Comparison of ENCODE assay signal across 23 cellular contexts in genomic region chr9:93005876-93006275, GRCh38. TPM values are rescaled to one million over a fixed set of nuclear protein-coding genes. Genes with fewer than 3 reads are reported as not detected.
A peak's percentile ranks its signal among the peaks of the same experiment; 100 is the strongest.
DNase-seq lines count a peak whose midpoint lies in the region; ATAC-seq lines count a peak whose summit lies in the region.
"Had no signal": no experiment of that assay in that cellular context is flagged by ENCODE, and none has a peak within 500 bp of the region (broad histone marks: within the 10 kb centered on the region; RNA-seq: fewer than 3 reads in every experiment).

No MANE protein-coding gene starts in this region.

- H3K4me3 Mint-ChIP-seq in activated naive CD4-positive, alpha-beta T cell treated with anti-CD3 and anti-CD28 coated beads, Interleukin-2, amount 50 U/mL, for 24 hours = no peak overlapping the region
- H3K4me3 Mint-ChIP-seq in activated naive CD4-positive, alpha-beta T cell treated with anti-CD3 and anti-CD28 coated beads, Interleukin-2, amount 10 ng/mL, durations not matched to agents 7 days and 5 days = no peak overlapping the region
- no peak overlapping the region for H3K4me3 Mint-ChIP-seq in naive thymus-derived CD8-positive, alpha-beta T cell
- H3K4me3 Mint-ChIP-seq: H9, HFFc6 had no signal

- H3K9me3 Mint-ChIP-seq in activated naive CD4-positive, alpha-beta T cell treated with anti-CD3 and anti-CD28 coated beads, Interleukin-2, amount 50 U/mL, for 24 hours = no peaks in the 10 kb centered on the region
- H3K9me3 Mint-ChIP-seq in activated naive CD4-positive, alpha-beta T cell treated with anti-CD3 and anti-CD28 coated beads, Interleukin-2, amount 10 ng/mL, durations not matched to agents 7 days and 5 days = no peaks in the 10 kb centered on the region
- H3K9me3 Mint-ChIP-seq in naive thymus-derived CD8-positive, alpha-beta T cell = peaks cover 0 to 5% (median 2%) of the 10 kb centered on the region in 9 donors
- H3K9me3 Mint-ChIP-seq: HFFc6 had no signal

- no peaks in the 10 kb centered on the region for H3K27me3 Mint-ChIP-seq in activated naive CD4-positive, alpha-beta T cell treated with anti-CD3 and anti-CD28 coated beads, Interleukin-2, amount 50 U/mL, for 24 hours
- H3K27me3 Mint-ChIP-seq in activated naive CD4-positive, alpha-beta T cell treated with anti-CD3 and anti-CD28 coated beads, Interleukin-2, amount 10 ng/mL, durations not matched to agents 7 days and 5 days = no peaks in the 10 kb centered on the region
- no peaks in the 10 kb centered on the region for H3K27me3 Mint-ChIP-seq in naive thymus-derived CD8-positive, alpha-beta T cell

- H3K4me3 ChIP-seq in H7 (ENCODE audit: insufficient read depth, low read depth, low read length) = no peak overlapping the region

- H3K36me3 Mint-ChIP-seq in activated naive CD4-positive, alpha-beta T cell treated with anti-CD3 and anti-CD28 coated beads, Interleukin-2, amount 50 U/mL, for 24 hours = peaks cover 6% of the 10 kb centered on the region
- H3K36me3 Mint-ChIP-seq in activated naive CD4-positive, alpha-beta T cell treated with anti-CD3 and anti-CD28 coated beads, Interleukin-2, amount 10 ng/mL, durations not matched to agents 7 days and 5 days = peaks cover 70% of the 10 kb centered on the region
- H3K36me3 Mint-ChIP-seq in naive thymus-derived CD8-positive, alpha-beta T cell = peaks cover 3 to 87% (median 13%) of the 10 kb centered on the region in 3 donors

- CTCF ChIA-PET in activated naive CD4-positive, alpha-beta T cell treated with anti-CD3 and anti-CD28 coated beads, Interleukin-2, amount 10 ng/mL, durations not matched to agents 7 days and 5 days (lab: Charles Lee) = interaction anchor here (1.4 to 3.3 kb wide), 3 partner anchors 18 to 103 kb away, joined by 5 to 13 read pairs (median 6); no protein-coding TSS in a partner anchor

- peak overlapping the region; percentile 84 for H3K27ac Mint-ChIP-seq in activated naive CD4-positive, alpha-beta T cell treated with anti-CD3 and anti-CD28 coated beads, Interleukin-2, amount 50 U/mL, for 24 hours
- no peak overlapping the region for H3K27ac Mint-ChIP-seq in activated naive CD4-positive, alpha-beta T cell treated with anti-CD3 and anti-CD28 coated beads, Interleukin-2, amount 10 ng/mL, durations not matched to agents 7 days and 5 days
- H3K27ac Mint-ChIP-seq in naive thymus-derived CD8-positive, alpha-beta T cell = peak overlapping the region; percentile 10 to 94 (median 76)
- H3K27ac Mint-ChIP-seq: HFFc6 had no signal

- H3K36me3 ChIP-seq in H7 (replicated peaks; ENCODE audit: control insufficient read depth, insufficient read depth, low read length) = no peaks in the 10 kb centered on the region
- H3K36me3 ChIP-seq: BE2C had no signal

- peaks cover 46% of the 10 kb centered on the region for H3K4me1 Mint-ChIP-seq in activated naive CD4-positive, alpha-beta T cell treated with anti-CD3 and anti-CD28 coated beads, Interleukin-2, amount 50 U/mL, for 24 hours
- H3K4me1 Mint-ChIP-seq in activated naive CD4-positive, alpha-beta T cell treated with anti-CD3 and anti-CD28 coated beads, Interleukin-2, amount 10 ng/mL, durations not matched to agents 7 days and 5 days = peaks cover 40% of the 10 kb centered on the region
- peaks cover 27 to 63% (median 47%) of the 10 kb centered on the region in 4 donors for H3K4me1 Mint-ChIP-seq in naive thymus-derived CD8-positive, alpha-beta T cell

- ATAC-seq in naive thymus-derived CD8-positive, alpha-beta T cell = no peak
- ATAC-seq in HG03354 (IDR thresholded peaks at IDR 0.05; ENCODE audit: poor library complexity, severe bottlenecking, unreplicated experiment) = no peak
- ATAC-seq: Panc1, SK-N-SH treated with all-trans-retinoic acid at 6 μM for 48 hours had no signal

- no peak for DNase-seq in activated naive CD4-positive, alpha-beta T cell treated with anti-CD3 and anti-CD28 coated beads, Interleukin-2, amount 10 ng/mL, durations not matched to agents 7 days and 5 days
- DNase-seq in H7 = peak; percentile 14
- no peak for DNase-seq in naive thymus-derived CD8-positive, alpha-beta T cell
- DNase-seq in activated CD4-positive, CD25-positive, alpha-beta regulatory T cell treated with anti-CD3 and anti-CD28 coated beads, Interleukin-2, amount 50 U/mL, for 72 hours = no peak
- DNase-seq in NCI-H526 treated with DMSO at 0.1 percent for 48 hours (lab: John Stamatoyannopoulos, UW) = no peak
- DNase-seq: BE2C, DMS153, H9, HFFc6, KBM-7, NCI-H1092 treated with DMSO at 0.1 percent for 48 hours, NCI-H146, NCI-H2029 treated with DMSO at 0.1 percent for 48 hours, NCI-H226, NCI-H510A treated with DMSO at 0.1 percent for 48 hours, NCI-H774 had no signal

- POLR2A ChIA-PET in naive thymus-derived CD8-positive, alpha-beta T cell (lab: Charles Lee) = interaction anchor here (0.6 to 6.5 kb wide), 6 partner anchors 10 to 155 kb away, joined by 3 to 77 read pairs (median 6); no protein-coding TSS in a partner anchor

- H3K27me3 ChIP-seq in H7 (ENCODE audit: control insufficient read depth, insufficient read depth, low read length) = no peaks in the 10 kb centered on the region
- H3K27me3 ChIP-seq: BE2C had no signal

RNA-seq across cellular contexts. Expression of gene SUSD3, which starts 52.6 kb away (rescaled TPM):
- 20.3 and 25.1 TPM in 2 replicates for total RNA-seq in H7 (2014; rRNA removed; shearing (Covaris generic))
- total RNA-seq in naive thymus-derived CD8-positive, alpha-beta T cell = 10 to 100 TPM; 62.1 to 64.0 TPM
- 100 to 1,000 TPM in 2 of 3 donors, 10 to 100 TPM in 1; 86.7 to 208 (median 145) TPM for polyA plus RNA-seq in naive thymus-derived CD8-positive, alpha-beta T cell
- total RNA-seq: A673, G401, HT1080 had no signal

RNA-seq across cellular contexts. Expression of gene FGD3, which starts 58.6 kb away (rescaled TPM):
- total RNA-seq in H7 (2014; rRNA removed; shearing (Covaris generic)) = 1.3 and 2.4 TPM in 2 replicates
- 100 to 1,000 TPM; 329 to 330 TPM for total RNA-seq in naive thymus-derived CD8-positive, alpha-beta T cell
- polyA plus RNA-seq in naive thymus-derived CD8-positive, alpha-beta T cell = 100 to 1,000 TPM in 2 of 3 donors, 10 to 100 TPM in 1; 64.2 to 161 (median 103) TPM
- total RNA-seq: G401, HFFc6 had no signal

Comparison
In these comparisons a context has a peak if more than half of its experiments do, and no peak if none do; other contexts are left out.
1. RNA of gene FGD3, which starts 58.6 kb away (total RNA-seq): 329 to 330 TPM in naive thymus-derived CD8-positive, alpha-beta T cell; 1.3 to 2.4 TPM in H7; every median in the first group is over 10 times any median in the second.